Comparison of ENCODE assay signal across 8 cellular contexts in genomic region chr3:128095222-128095703, GRCh38. TPM values are rescaled to one million over a fixed set of nuclear protein-coding genes. Genes with fewer than 3 reads are reported as not detected.
DNase-seq lines count a peak whose midpoint lies in the region; ATAC-seq, FAIRE-seq and TF ChIP-seq lines count a peak whose summit lies in the region.

No MANE protein-coding gene starts in this region.

- H3K4me3 ChIP-seq in SJSA1 = no peak overlapping the region

- H3K27me3 Mint-ChIP-seq in glutamatergic neuron (ENCODE audit: unreplicated experiment) = peaks cover 10% of the 10 kb centered on the region

- peak; percentile 74 for TF ChIP-seq CTCF in glutamatergic neuron (IDR thresholded peaks at IDR 0.05; ENCODE audit: partially characterized antibody, unreplicated experiment)

- peaks cover 1% of the 10 kb centered on the region for H3K9me3 Mint-ChIP-seq in glutamatergic neuron (ENCODE audit: unreplicated experiment)

- DNase-seq in D341Med (ENCODE audit: low spot score) = peak; percentile 83
- DNase-seq in Kasumi-1 (lab: John Stamatoyannopoulos, UW) = peak; percentile 42 to 63
- DNase-seq in SJSA1 (ENCODE audit: low read depth in 1 of 2, low spot score in 2 of 2) = peak; percentile 60 to 87
- DNase-seq in activated naive CD4-positive, alpha-beta T cell treated with Interleukin-2 at 50 U/mL for 16 hours = peak; percentile 77
- DNase-seq in glutamatergic neuron = peak; percentile 91
- peak; percentile 77 to 98 (median 88) for DNase-seq in posterior cingulate gyrus
- DNase-seq in urothelium cell line (ENCODE audit: low spot score) = peak; percentile 80

- H3K4me3 Mint-ChIP-seq in glutamatergic neuron (ENCODE audit: unreplicated experiment) = no peak overlapping the region

- intact Hi-C loops in posterior cingulate gyrus (cut with DNase I) = loop anchor here (5.0 kb wide), 1 partner anchor 512 kb away; no protein-coding TSS in a partner anchor

- no peaks in the 10 kb centered on the region for H3K9me3 ChIP-seq in SJSA1 (replicated peaks)

- peaks cover 5% of the 10 kb centered on the region for H3K36me3 Mint-ChIP-seq in glutamatergic neuron (ENCODE audit: unreplicated experiment)

- H3K27me3 ChIP-seq in SJSA1 (replicated peaks) = no peaks in the 10 kb centered on the region

- peaks cover 61% of the 10 kb centered on the region for H3K36me3 ChIP-seq in SJSA1

- peak; percentile 81 for FAIRE-seq in urothelium cell line (lab: Jason Lieb, UNC)

- peak; percentile 87 for ATAC-seq in GM21447 (IDR thresholded peaks at IDR 0.05; ENCODE audit: unreplicated experiment)

- H3K27ac Mint-ChIP-seq in glutamatergic neuron (ENCODE audit: unreplicated experiment) = peak overlapping the region; percentile 3

- peaks cover 7% of the 10 kb centered on the region for H3K4me1 Mint-ChIP-seq in glutamatergic neuron (ENCODE audit: low read depth, unreplicated experiment)

- no peak overlapping the region for H3K27ac ChIP-seq in SJSA1

- H3K4me1 ChIP-seq in SJSA1 (replicated peaks) = peaks cover 13% of the 10 kb centered on the region

RNA-seq across cellular contexts. Expression of gene RUVBL1, which starts 28.3 kb away (rescaled TPM):
- total RNA-seq in SJSA1 (2014; rRNA removed; shearing (Covaris generic)) = 83.8 and 101 TPM in 2 replicates
- 33.1 TPM for total RNA-seq in glutamatergic neuron (ENCODE audit: unreplicated experiment)

RNA-seq across cellular contexts. Expression of gene SEC61A1, which starts 43.0 kb away (rescaled TPM):
- total RNA-seq in SJSA1 (2014; rRNA removed; shearing (Covaris generic)) = 207 and 285 TPM in 2 replicates
- 201 TPM for total RNA-seq in glutamatergic neuron (ENCODE audit: unreplicated experiment)

RNA-seq across cellular contexts. Expression of gene EEFSEC, which starts 58.0 kb away (rescaled TPM):
- 2.5 and 5.5 TPM in 2 replicates for total RNA-seq in SJSA1 (2014; rRNA removed; shearing (Covaris generic))
- 8.3 TPM for total RNA-seq in glutamatergic neuron (ENCODE audit: unreplicated experiment)
